8 cellular contexts compared by ENCODE assay signal in genomic region chr13:112238436-112238995, GRCh38.
"Had no signal": no experiment of that assay in that cellular context is flagged by ENCODE, and none has a peak within 500 bp of the region (broad histone marks: within the 10 kb centered on the region; RNA-seq: fewer than 3 reads in every experiment).

No MANE protein-coding gene starts in this region.

- H3K27ac ChIP-seq: GM23248 had no signal

- H3K27ac Mint-ChIP-seq: IgD-negative memory B cell had no signal

- H3K4me3 Mint-ChIP-seq: IgD-negative memory B cell had no signal

- H3K9ac ChIP-seq: GM23248 had no signal

- H3K27me3 Mint-ChIP-seq: IgD-negative memory B cell had no signal

- H3K4me1 ChIP-seq: HAP-1 had no signal

- H3K36me3 ChIP-seq: HAP-1 had no signal

- DNase-seq: GM23248, GOT3, H7, KBM-7 had no signal

- H3K4me3 ChIP-seq: GM23248, HAP-1 had no signal

- ATAC-seq: HCT116, HepG2 had no signal

- H3K36me3 Mint-ChIP-seq: IgD-negative memory B cell had no signal

- H2AFZ ChIP-seq: GM23248 had no signal

- H3K4me1 Mint-ChIP-seq: IgD-negative memory B cell had no signal

- H3K9me3 ChIP-seq: HAP-1 had no signal
